ENCODE assay signal across 9 cellular contexts in the genomic region with DNA sequence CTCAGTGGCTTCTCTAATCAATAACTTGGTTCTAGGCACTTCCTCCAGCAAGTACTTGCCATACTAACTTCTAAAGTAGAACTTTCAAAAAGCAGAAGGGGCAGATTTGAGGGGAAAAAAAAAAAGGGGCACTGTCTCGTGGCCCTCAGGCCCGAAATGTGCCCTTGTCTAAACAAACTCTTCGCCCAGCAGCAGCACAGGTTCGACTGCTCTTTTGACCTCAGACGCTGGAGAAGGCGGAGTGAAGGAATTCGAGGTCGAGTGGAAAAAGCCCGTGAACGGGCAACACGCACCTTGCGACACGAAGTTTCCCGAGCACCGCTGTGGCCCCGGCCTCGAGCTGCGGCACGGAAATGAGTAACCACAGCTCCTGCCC. TPM values are rescaled to one million over a fixed set of nuclear protein-coding genes. Genes with fewer than 3 reads are reported as not detected.
DNase-seq lines count a peak whose midpoint lies in the region; ATAC-seq, FAIRE-seq and TF ChIP-seq lines count a peak whose summit lies in the region.
"Had no signal": no experiment of that assay in that cellular context is flagged by ENCODE, and none has a peak within 500 bp of the region (broad histone marks: within the 10 kb centered on the region; RNA-seq: fewer than 3 reads in every experiment).

No MANE protein-coding gene starts in this region.

- in situ Hi-C loops in HepG2 (cut with HindIII; ENCODE audit: extremely low pct_ligation_motif_present, low pct_unique_long_range_greater_than_20kb): no loop called here

- WGBS in HUES64: 6% methylated on average over 19 of the region's 19 CpGs
- under 1% methylated on average over 18 of the region's 19 CpGs for WGBS in HepG2 (ENCODE audit: low lambda C conversion rate)

- ATAC-seq in activated CD4-positive, CD25-positive, alpha-beta regulatory T cell treated with anti-CD3 and anti-CD28 coated beads, Interleukin-2, amount 50 U/mL, for 24 hours: peak; percentile 1 to 4
- no peak for ATAC-seq in activated naive CD8-positive, alpha-beta T cell treated with anti-CD3 and anti-CD28 coated beads, Interleukin-2, amount 10 ng/mL, durations not matched to agents 7 days and 5 days (ENCODE audit: low read depth)
- ATAC-seq in HepG2 (peak; percentile 64), thoracic aorta (ENCODE audit: insufficient number of reproducible peaks, low FRiP score, low read depth) (no peak)

- TF ChIP-seq POLR2A in HepG2 (IDR thresholded peaks at IDR 0.05; ENCODE audit: insufficient read depth in 1 of 2, low read depth in 2 of 2, low read length in 2 of 2): no peak

- TF ChIP-seq CTCF in HepG2 (CRISPR knock-in tag; IDR thresholded peaks at IDR 0.05): no peak
- TF ChIP-seq CTCF in thoracic aorta (IDR thresholded peaks at IDR 0.05): no peak

- H3K9me3 ChIP-seq in HUES64 (ENCODE audit: insufficient read depth, low read depth, low read length) (no peaks in the 10 kb centered on the region), HepG2 (ENCODE audit: low read length) (no peaks in the 10 kb centered on the region), thoracic aorta (no peaks in the 10 kb centered on the region)

- TF ChIP-seq EP300 in HepG2 (IDR thresholded peaks at IDR 0.05; ENCODE audit: low read depth in 2 of 2, low read length in 2 of 2): no peak
- no peak for TF ChIP-seq EP300 in HepG2 (CRISPR knock-in tag; IDR thresholded peaks at IDR 0.05; ENCODE audit: borderline replicate concordance)

- DNase-seq in activated CD4-positive, CD25-positive, alpha-beta regulatory T cell (lab: John Stamatoyannopoulos, UW): no peak
- DNase-seq in activated naive CD8-positive, alpha-beta T cell treated with anti-CD3 and anti-CD28 coated beads, Interleukin-2, amount 10 ng/mL, durations not matched to agents 7 days and 5 days: no peak
- DNase-seq in HepG2 (ENCODE audit: low spot score) (peak; percentile 40), thoracic aorta (ENCODE audit: low spot score) (no peak), NCI-H510A (lab: John Stamatoyannopoulos, UW) (no peak), activated gamma-delta T cell (lab: John Stamatoyannopoulos, UW) (no peak)

- no peak overlapping the region for H2AFZ ChIP-seq in HepG2 (ENCODE audit: low read length)

- H3K27me3 Mint-ChIP-seq in activated naive CD8-positive, alpha-beta T cell treated with anti-CD3 and anti-CD28 coated beads, Interleukin-2, amount 10 ng/mL, durations not matched to agents 7 days and 5 days: peaks cover 3% of the 10 kb centered on the region

- H4K20me1 ChIP-seq in HepG2 (ENCODE audit: insufficient read depth, low read length): peaks cover 34% of the 10 kb centered on the region

- H3K27ac ChIP-seq in HUES64 (ENCODE audit: low read depth, low read length) (no peak overlapping the region), HepG2 (ENCODE audit: extremely low read length, insufficient read depth, low read length) (peak overlapping the region; percentile 91), thoracic aorta (peak overlapping the region; percentile 87 to 88)

- H3K4me2 ChIP-seq in HepG2 (ENCODE audit: low read depth, low read length): peak overlapping the region; percentile 97

- H3K4me3 ChIP-seq in HUES64 (ENCODE audit: low read length) (peak overlapping the region; percentile 86), HepG2 (replicated peaks in 1 of 3; ENCODE audit: insufficient read depth in 1 of 3, low read depth in 2 of 3, low read length in 3 of 3) (peak overlapping the region; percentile 79 to 97 (median 85)), thoracic aorta (peak overlapping the region; percentile 98)

- peaks cover 47% of the 10 kb centered on the region for H3K79me2 ChIP-seq in HepG2 (ENCODE audit: insufficient read depth, low read length)

- H3K4me1 Mint-ChIP-seq in activated naive CD8-positive, alpha-beta T cell treated with anti-CD3 and anti-CD28 coated beads, Interleukin-2, amount 10 ng/mL, durations not matched to agents 7 days and 5 days: peaks cover 32% of the 10 kb centered on the region

- H3K27me3 ChIP-seq in HUES64 (ENCODE audit: insufficient read depth, low read length) (peaks cover 25% of the 10 kb centered on the region), HepG2 (ENCODE audit: control insufficient read depth in 1 of 2, insufficient read depth in 2 of 2, low read length in 2 of 2) (no peaks in the 10 kb centered on the region; a peak in 1 of 5 replicates), thoracic aorta (replicated peaks; ENCODE audit: insufficient read depth) (no peaks in the 10 kb centered on the region)

- peaks cover 17% of the 10 kb centered on the region for H3K36me3 Mint-ChIP-seq in activated naive CD8-positive, alpha-beta T cell treated with anti-CD3 and anti-CD28 coated beads, Interleukin-2, amount 10 ng/mL, durations not matched to agents 7 days and 5 days

- POLR2A ChIA-PET in activated naive CD8-positive, alpha-beta T cell treated with anti-CD3 and anti-CD28 coated beads, Interleukin-2, amount 10 ng/mL, durations not matched to agents 7 days and 5 days (lab: Charles Lee): interaction anchor here (0.7 to 5.1 kb wide), 16 partner anchors 8 to 393 kb away, joined by 3 to 101 read pairs (median 8); partner anchors contain the start of genes BLOC1S4, TADA2B and TBC1D14
- POLR2A ChIA-PET in HepG2 (lab: Yijun Ruan, JAX): interaction anchor here (0.9 to 5.1 kb wide), 20 partner anchors 7 to 357 kb away, joined by 3 to 64 read pairs (median 8); partner anchors contain the start of genes MRFAP1L1, TADA2B and TBC1D14

- no peak for TF ChIP-seq RAD21 in HepG2 (CRISPR knock-in tag; IDR thresholded peaks at IDR 0.05)

- H3K36me3 ChIP-seq in HUES64 (ENCODE audit: insufficient read depth, low read length): peaks cover 34% of the 10 kb centered on the region
- H3K36me3 ChIP-seq in HepG2 (replicated peaks in 1 of 2; ENCODE audit: control insufficient read depth in 1 of 2, insufficient read depth in 2 of 2, low read length in 2 of 2): peaks cover 5 to 22% of the 10 kb centered on the region in 2 experiments
- peaks cover 13% of the 10 kb centered on the region for H3K36me3 ChIP-seq in thoracic aorta

- no peaks in the 10 kb centered on the region for H3K9me3 Mint-ChIP-seq in activated naive CD8-positive, alpha-beta T cell treated with anti-CD3 and anti-CD28 coated beads, Interleukin-2, amount 10 ng/mL, durations not matched to agents 7 days and 5 days

- BruUV-seq in HepG2 (replicated peaks; lab: Mats Ljungman, UMichigan): no TSS peak

- peak; percentile 23 for FAIRE-seq in HepG2 (lab: Jason Lieb, UNC)
- FAIRE-seq: colon had no signal

- peak overlapping the region; percentile 83 for H3K27ac Mint-ChIP-seq in activated naive CD8-positive, alpha-beta T cell treated with anti-CD3 and anti-CD28 coated beads, Interleukin-2, amount 10 ng/mL, durations not matched to agents 7 days and 5 days

- intact Hi-C loops in HepG2 (cut with micrococcal nuclease; ENCODE audit: unreplicated experiment): loop anchor here (5.0 kb wide), 1 partner anchor 80 kb away; no protein-coding TSS in a partner anchor

- H3K9ac ChIP-seq in HUES64 (ENCODE audit: low read depth, low read length): peak overlapping the region; percentile 81
- H3K9ac ChIP-seq in HepG2 (ENCODE audit: insufficient read depth, low read depth, low read length): peak overlapping the region; percentile 94

- no peaks in the 10 kb centered on the region; the same call in 1 of the 2 replicates for H3K4me1 ChIP-seq in HUES64 (ENCODE audit: insufficient read depth, low read length)
- H3K4me1 ChIP-seq in HepG2 (ENCODE audit: insufficient read depth, low read length): peaks cover 55% of the 10 kb centered on the region
- peaks cover 20 to 25% of the 10 kb centered on the region in 2 donors for H3K4me1 ChIP-seq in thoracic aorta (ENCODE audit: control insufficient read depth in 1 of 2, low read depth in 2 of 2)

- peak overlapping the region; percentile 96 for H3K4me3 Mint-ChIP-seq in activated naive CD8-positive, alpha-beta T cell treated with anti-CD3 and anti-CD28 coated beads, Interleukin-2, amount 10 ng/mL, durations not matched to agents 7 days and 5 days

- CTCF ChIA-PET in HepG2 (lab: Yijun Ruan, JAX; ENCODE audit: low intra/inter-chr PET ratio, low total read pairs): no interaction called here

RNA-seq across cellular contexts. Expression of gene GRPEL1, which starts 0.7 kb away (rescaled TPM):
- 29.4 TPM for polyA plus RNA-seq in HUES64 (2013, experiment 1 of 2)
- polyA plus RNA-seq in HUES64 (2013, experiment 2 of 2): 27.2 TPM
- 10 to 100 TPM; 36.3 to 37.9 TPM for total RNA-seq in activated naive CD8-positive, alpha-beta T cell treated with anti-CD3 and anti-CD28 coated beads, Interleukin-2, amount 10 ng/mL, durations not matched to agents 7 days and 5 days
- total RNA-seq in HepG2 (2016; rRNA removed; fragmentation: Illumina TruSeq; extraction: Trizol) (141 and 213 TPM in 2 replicates), thoracic aorta (10 to 100 TPM; 26.7 to 40.1 TPM)
- 24.3 and 28.6 TPM in 2 replicates for total RNA-seq in HepG2 (2016; cell fraction: cytosol; rRNA removed; fragmentation: Illumina TruSeq; extraction: Trizol; ENCODE audit: low read depth)
- total RNA-seq in HepG2 (2016; cell fraction: insoluble cytoplasmic fraction; rRNA removed; fragmentation: Illumina TruSeq; extraction: Trizol): 139 and 219 TPM in 2 replicates
- 37.5 and 43.6 TPM in 2 replicates for total RNA-seq in HepG2 (2016; cell fraction: membrane; rRNA removed; fragmentation: Illumina TruSeq; extraction: Trizol)
- total RNA-seq in HepG2 (2016; cell fraction: nucleus; rRNA removed; fragmentation: Illumina TruSeq; extraction: Trizol): 48.8 and 49.5 TPM in 2 replicates
- 27.2 and 32.3 TPM in 2 replicates for polyA plus RNA-seq in HepG2 (2011; rRNA removed)
- 30.3 and 39.4 TPM in 2 replicates for polyA plus RNA-seq in HepG2 (2011; cell fraction: cytosol; rRNA removed)
- polyA plus RNA-seq in HepG2 (2011; cell fraction: nucleus; rRNA removed): 12.6 and 17.4 TPM in 2 replicates
- 52.6 and 70.0 TPM in 2 replicates for polyA plus RNA-seq in HepG2 (2012)
- polyA plus RNA-seq in HepG2 (2016; cell fraction: cytosol; fragmentation: Illumina TruSeq; extraction: Trizol; ENCODE audit: low read depth): 28.9 and 31.1 TPM in 2 replicates
- 220 and 231 TPM in 2 replicates for polyA plus RNA-seq in HepG2 (2016; cell fraction: insoluble cytoplasmic fraction; fragmentation: Illumina TruSeq; extraction: Trizol; ENCODE audit: low read depth)
- 28.9 and 29.2 TPM in 2 replicates for polyA plus RNA-seq in HepG2 (2016; cell fraction: membrane; fragmentation: Illumina TruSeq; extraction: Trizol; ENCODE audit: low read depth)
- polyA plus RNA-seq in HepG2 (2016; cell fraction: nucleus; fragmentation: Illumina TruSeq; extraction: Trizol; ENCODE audit: insufficient read depth, low read depth): 73.7 and 88.9 TPM in 2 replicates
- 23.2 and 27.5 TPM in 2 replicates for polyA minus RNA-seq in HepG2 (2011; rRNA and poly(A)+ RNA removed; ENCODE audit: low replicate concordance)
- polyA minus RNA-seq in HepG2 (2011; cell fraction: cytosol; rRNA and poly(A)+ RNA removed): 19.1 and 25.1 TPM in 2 replicates
- 36.8 and 50.7 TPM in 2 replicates for polyA minus RNA-seq in HepG2 (2011; cell fraction: nucleus; rRNA and poly(A)+ RNA removed)

RNA-seq across cellular contexts. Expression of gene TADA2B, which starts 24.0 kb away (rescaled TPM):
- 7.9 TPM for polyA plus RNA-seq in HUES64 (2013, experiment 1 of 2)
- polyA plus RNA-seq in HUES64 (2013, experiment 2 of 2): 7.0 TPM
- total RNA-seq in activated naive CD8-positive, alpha-beta T cell treated with anti-CD3 and anti-CD28 coated beads, Interleukin-2, amount 10 ng/mL, durations not matched to agents 7 days and 5 days: 10 to 100 TPM; 25.8 to 27.1 TPM
- total RNA-seq in HepG2 (2016; rRNA removed; fragmentation: Illumina TruSeq; extraction: Trizol) (8.6 and 8.9 TPM in 2 replicates), thoracic aorta (10 to 100 TPM; 21.5 to 24.2 TPM)
- total RNA-seq in HepG2 (2016; cell fraction: cytosol; rRNA removed; fragmentation: Illumina TruSeq; extraction: Trizol; ENCODE audit: low read depth): 2.2 and 3.1 TPM in 2 replicates
- 7.2 and 8.0 TPM in 2 replicates for total RNA-seq in HepG2 (2016; cell fraction: insoluble cytoplasmic fraction; rRNA removed; fragmentation: Illumina TruSeq; extraction: Trizol)
- 11.2 and 13.1 TPM in 2 replicates for total RNA-seq in HepG2 (2016; cell fraction: membrane; rRNA removed; fragmentation: Illumina TruSeq; extraction: Trizol)
- 5.6 and 5.9 TPM in 2 replicates for total RNA-seq in HepG2 (2016; cell fraction: nucleus; rRNA removed; fragmentation: Illumina TruSeq; extraction: Trizol)
- polyA plus RNA-seq in HepG2 (2011; rRNA removed): 4.6 and 5.1 TPM in 2 replicates
- polyA plus RNA-seq in HepG2 (2011; cell fraction: cytosol; rRNA removed): 5.0 and 5.2 TPM in 2 replicates
- 5.8 and 6.6 TPM in 2 replicates for polyA plus RNA-seq in HepG2 (2011; cell fraction: nucleus; rRNA removed)
- 8.0 and 9.4 TPM in 2 replicates for polyA plus RNA-seq in HepG2 (2012)
- 2.2 and 2.7 TPM in 2 replicates for polyA plus RNA-seq in HepG2 (2016; cell fraction: cytosol; fragmentation: Illumina TruSeq; extraction: Trizol; ENCODE audit: low read depth)
- 10.4 and 13.0 TPM in 2 replicates for polyA plus RNA-seq in HepG2 (2016; cell fraction: insoluble cytoplasmic fraction; fragmentation: Illumina TruSeq; extraction: Trizol; ENCODE audit: low read depth)
- polyA plus RNA-seq in HepG2 (2016; cell fraction: membrane; fragmentation: Illumina TruSeq; extraction: Trizol; ENCODE audit: low read depth): 8.6 and 9.7 TPM in 2 replicates
- 10.6 and 12.8 TPM in 2 replicates for polyA plus RNA-seq in HepG2 (2016; cell fraction: nucleus; fragmentation: Illumina TruSeq; extraction: Trizol; ENCODE audit: insufficient read depth, low read depth)
- 6.9 and 14.2 TPM in 2 replicates for polyA minus RNA-seq in HepG2 (2011; rRNA and poly(A)+ RNA removed; ENCODE audit: low replicate concordance)
- 3.9 and 5.1 TPM in 2 replicates for polyA minus RNA-seq in HepG2 (2011; cell fraction: cytosol; rRNA and poly(A)+ RNA removed)
- polyA minus RNA-seq in HepG2 (2011; cell fraction: nucleus; rRNA and poly(A)+ RNA removed): 5.9 and 6.6 TPM in 2 replicates

Comparison
In these comparisons a context has a peak if more than half of its experiments do, and no peak if none do; other contexts are left out.
1. ATAC-seq: peak in activated CD4-positive, CD25-positive, alpha-beta regulatory T cell treated with anti-CD3 and anti-CD28 coated beads, Interleukin-2, amount 50 U/mL, for 24 hours (2 of 2) and HepG2 (single experiment); none in activated naive CD8-positive, alpha-beta T cell treated with anti-CD3 and anti-CD28 coated beads, Interleukin-2, amount 10 ng/mL, durations not matched to agents 7 days and 5 days (single experiment) and thoracic aorta (single experiment).
2. Peak in every context shown above with its lines, with median percentiles within 50 percentile points of each other: H3K4me3 ChIP-seq.